Comparison of ENCODE assay signal across 8 cellular contexts in genomic region chr6:109477725-109478124, GRCh38. TPM values are rescaled to one million over a fixed set of nuclear protein-coding genes. Genes with fewer than 3 reads are reported as not detected.
DNase-seq lines count a peak whose midpoint lies in the region; ATAC-seq and TF ChIP-seq lines count a peak whose summit lies in the region.

No MANE protein-coding gene starts in this region.

- H3K79me2 ChIP-seq in Loucy (ENCODE audit: insufficient read depth, low read length) = peaks cover 89% of the 10 kb centered on the region

- DNase-seq in epithelial cell of proximal tubule (ENCODE audit: low read depth) = no peak
- DNase-seq in NOMO-1 (lab: John Stamatoyannopoulos, UW; ENCODE audit: unreplicated experiment in 2 of 2) = no peak
- no peak for DNase-seq in NCI-H128 (lab: John Stamatoyannopoulos, UW; ENCODE audit: unreplicated experiment)
- no peak for DNase-seq in NCI-H1417 treated with DMSO at 0.1 percent for 48 hours (lab: John Stamatoyannopoulos, UW)
- no peak for DNase-seq in upper lobe of left lung

- no peaks in the 10 kb centered on the region for H3K27me3 ChIP-seq in BLaER1
- no peaks in the 10 kb centered on the region for H3K27me3 ChIP-seq in Loucy (ENCODE audit: insufficient read depth, low read length, poor library complexity, severe bottlenecking)
- H3K27me3 ChIP-seq in upper lobe of left lung = no peaks in the 10 kb centered on the region

- H3K36me3 ChIP-seq in BLaER1 (peaks cover 87% of the 10 kb centered on the region), Loucy (ENCODE audit: insufficient read depth, low read length) (peaks cover 24% of the 10 kb centered on the region; the same call in 1 of the 2 replicates), upper lobe of left lung (peaks cover 6 to 62% (median 35%) of the 10 kb centered on the region in 4 donors)

- H2AFZ ChIP-seq in Loucy (ENCODE audit: low read length) = no peak overlapping the region

- TF ChIP-seq POLR2A in upper lobe of left lung (IDR thresholded peaks at IDR 0.05) = no peak

- 70 to 77% methylated on average over 2 of the region's 2 CpGs for WGBS in upper lobe of left lung, 2 donors

- TF ChIP-seq CTCF in Loucy (conservative IDR thresholded peaks at IDR 0.05; ENCODE audit: low read length) (no peak), epithelial cell of proximal tubule (conservative IDR thresholded peaks at IDR 0.05; ENCODE audit: low read depth, low read length) (no peak), upper lobe of left lung (IDR thresholded peaks at IDR 0.05) (no peak)

- H3K9me3 ChIP-seq in BLaER1 (no peaks in the 10 kb centered on the region), Loucy (ENCODE audit: insufficient read depth, low read depth, low read length) (no peaks in the 10 kb centered on the region), upper lobe of left lung (no peaks in the 10 kb centered on the region)

- H3K4me1 ChIP-seq in BLaER1 (peaks cover 66% of the 10 kb centered on the region), Loucy (ENCODE audit: insufficient read depth, low read length, poor library complexity, severe bottlenecking) (peaks cover 64% of the 10 kb centered on the region), upper lobe of left lung (peaks cover 45 to 61% (median 49%) of the 10 kb centered on the region in 4 donors)

- H3K9me2 ChIP-seq in Loucy (replicated peaks; ENCODE audit: low read depth, low read length) = no peaks in the 10 kb centered on the region

- H4K20me1 ChIP-seq in BLaER1 = peaks cover 94% of the 10 kb centered on the region
- peaks cover 52% of the 10 kb centered on the region for H4K20me1 ChIP-seq in Loucy (ENCODE audit: insufficient read depth, low read length, poor library complexity, severe bottlenecking)

- H3K9ac ChIP-seq in BLaER1 = no peak overlapping the region
- peak overlapping the region; percentile 65 for H3K9ac ChIP-seq in Loucy (ENCODE audit: low read depth, low read length, poor library complexity, severe bottlenecking)

- H3F3A ChIP-seq in Loucy (ENCODE audit: low read depth) = no peaks in the 10 kb centered on the region

- peak; percentile 81 for ATAC-seq in GM19463 (IDR thresholded peaks at IDR 0.05; ENCODE audit: unreplicated experiment)
- ATAC-seq in upper lobe of left lung (ENCODE audit: low FRiP score in 2 of 2) = no peak

- no peak overlapping the region for H3K27ac ChIP-seq in BLaER1
- H3K27ac ChIP-seq in upper lobe of left lung = no peak overlapping the region

- H3K4me2 ChIP-seq in BLaER1 (peak overlapping the region; percentile 82), Loucy (ENCODE audit: low read depth, low read length, poor library complexity, severe bottlenecking) (peak overlapping the region; percentile 88)

- no peak for TF ChIP-seq EP300 in upper lobe of left lung (IDR thresholded peaks at IDR 0.05)

- H3K4me3 ChIP-seq in BLaER1 (no peak overlapping the region), Loucy (ENCODE audit: low read length, poor library complexity, severe bottlenecking) (peak overlapping the region; percentile 93), epithelial cell of proximal tubule (ENCODE audit: low read depth, low read length) (peak overlapping the region; percentile 5), upper lobe of left lung (no peak overlapping the region)

RNA-seq across cellular contexts. Expression of gene ZBTB24, which starts 5.3 kb away (rescaled TPM):
- total RNA-seq in epithelial cell of proximal tubule (3.6 and 8.8 TPM in 2 replicates), upper lobe of left lung (10 to 100 TPM in 3 of 6 donors, 1 to 10 TPM in 3; 5.1 to 14.9 (median 9.7) TPM)

RNA-seq across cellular contexts. Expression of gene MICAL1, which starts 22.2 kb away (rescaled TPM):
- 21.5 and 40.1 TPM in 2 replicates for total RNA-seq in epithelial cell of proximal tubule
- 100 to 1,000 TPM in 2 of 6 donors, 10 to 100 TPM in 4; 61.7 to 268 (median 78.3) TPM for total RNA-seq in upper lobe of left lung

RNA-seq across cellular contexts. Expression of gene SMPD2, which starts 37.2 kb away (rescaled TPM):
- total RNA-seq in epithelial cell of proximal tubule (9.1 and 9.6 TPM in 2 replicates), upper lobe of left lung (10 to 100 TPM in 5 of 6 donors, 1 to 10 TPM in 1; 9.4 to 25.2 (median 15.4) TPM)

RNA-seq across cellular contexts. Expression of gene PPIL6, which starts 37.3 kb away (rescaled TPM):
- total RNA-seq in epithelial cell of proximal tubule = 0.80 and 2.5 TPM in 2 replicates
- 10 to 100 TPM in 2 of 6 donors, 1 to 10 TPM in 4; 3.5 to 44.3 (median 6.5) TPM for total RNA-seq in upper lobe of left lung

Comparison
In these comparisons a context has a peak if more than half of its experiments do, and no peak if none do; other contexts are left out.
1. H3K4me3 ChIP-seq: peak in Loucy (single experiment) and epithelial cell of proximal tubule (single experiment); none in BLaER1 (single experiment) and upper lobe of left lung (0 of 4).